9 cellular contexts compared by ENCODE assay signal in genomic region chr6:31493875-31494694, GRCh38. TPM values are rescaled to one million over a fixed set of nuclear protein-coding genes. Genes with fewer than 3 reads are reported as not detected.
DNase-seq lines count a peak whose midpoint lies in the region; ATAC-seq and TF ChIP-seq lines count a peak whose summit lies in the region.
"Had no signal": no experiment of that assay in that cellular context is flagged by ENCODE, and none has a peak within 500 bp of the region (broad histone marks: within the 10 kb centered on the region; RNA-seq: fewer than 3 reads in every experiment).

No MANE protein-coding gene starts in this region.

- no peak for TF ChIP-seq EP300 in gastroesophageal sphincter (IDR thresholded peaks at IDR 0.05)

- peak in 3 of 4 experiments; percentile 71 to 82 (median 75) for TF ChIP-seq CTCF in gastroesophageal sphincter (IDR thresholded peaks at IDR 0.05)

- 0 to 8% methylated on average over 2 to 14 of the region's 58 CpGs for WGBS in gastroesophageal sphincter (ENCODE audit: low coverage in 1 of 2), 2 donors

- in situ Hi-C loops in SK-MEL-5 (cut with HindIII; ENCODE audit: low pct_unique_long_range_greater_than_20kb, low sequenced_read_pairs): no loop called here

- peaks cover 68% of the 10 kb centered on the region for H3K27me3 ChIP-seq in gastroesophageal sphincter

- TF ChIP-seq POLR2A in gastroesophageal sphincter (IDR thresholded peaks at IDR 0.05): no peak

- ATAC-seq in GM18868 (IDR thresholded peaks at IDR 0.05; ENCODE audit: unreplicated experiment) (peak; percentile 42), gastroesophageal sphincter (peak; percentile 87)

- DNase-seq in AML-193 (lab: John Stamatoyannopoulos, UW): peak; percentile 82 to 87
- DNase-seq in Jurkat, Clone E6-1 (ENCODE audit: low read depth, low spot score): peak; percentile 67
- peak; percentile 70 for DNase-seq in SK-MEL-5 (ENCODE audit: low read depth, low spot score)
- DNase-seq in activated naive CD4-positive, alpha-beta T cell (lab: John Stamatoyannopoulos, UW): peak; percentile 52 to 78 (median 62)
- peak in 33 of 56 donors; percentile 4 to 61 (median 19) for DNase-seq in nucleus accumbens (lab: John Stamatoyannopoulos, UW)
- peak in 35 of 49 donors; percentile 8 to 78 (median 34) for DNase-seq in substantia nigra (lab: John Stamatoyannopoulos, UW)

- no peaks in the 10 kb centered on the region for H3K36me3 ChIP-seq in gastroesophageal sphincter

- peaks cover 0 to 47% (median 0%) of the 10 kb centered on the region in 3 donors for H3K4me1 ChIP-seq in gastroesophageal sphincter

- H3K4me3 ChIP-seq in Jurkat, Clone E6-1 (ENCODE audit: low read length): peak overlapping the region; percentile 85
- H3K4me3 ChIP-seq in gastroesophageal sphincter: peak overlapping the region; percentile 39 to 54

- H3K27ac ChIP-seq in gastroesophageal sphincter: peak overlapping the region in 3 of 4 donors; percentile 69 to 82 (median 79)
- peak overlapping the region; percentile 1 for H3K27ac ChIP-seq in substantia nigra (ENCODE audit: low read depth, low read length, poor library complexity, severe bottlenecking)

- H3K9me3 ChIP-seq in gastroesophageal sphincter: no peaks in the 10 kb centered on the region

RNA-seq across cellular contexts. Expression of gene MICB, which starts 3.9 kb away (rescaled TPM):
- 28.2 TPM for polyA plus RNA-seq in Jurkat, Clone E6-1 (2012; ENCODE audit: insufficient read depth, insufficient read length)
- 4.9 and 7.0 TPM in 2 replicates for total RNA-seq in SK-MEL-5 (2014; rRNA removed; shearing (Covaris generic))
- polyA plus RNA-seq in SK-MEL-5 (2015; cell fraction: cytosol; rRNA removed): 9.7 and 13.5 TPM in 2 replicates
- polyA plus RNA-seq in SK-MEL-5 (2015; cell fraction: nucleus; rRNA removed): 3.9 and 7.5 TPM in 2 replicates
- total RNA-seq in gastroesophageal sphincter: 1 to 10 TPM; 1.7 to 4.8 (median 2.0) TPM

RNA-seq across cellular contexts. Expression of gene MCCD1, which starts 34.7 kb away (rescaled TPM):
- not detected for polyA plus RNA-seq in Jurkat, Clone E6-1 (2012; ENCODE audit: insufficient read depth, insufficient read length)
- total RNA-seq in SK-MEL-5 (2014; rRNA removed; shearing (Covaris generic)): not detected in 2 replicates
- not detected in 2 replicates for polyA plus RNA-seq in SK-MEL-5 (2015; cell fraction: cytosol; rRNA removed)
- not detected in 2 replicates for polyA plus RNA-seq in SK-MEL-5 (2015; cell fraction: nucleus; rRNA removed)
- total RNA-seq in gastroesophageal sphincter: not detected
- total RNA-seq: T-helper 1 cell treated with Interleukin-12 subunit alpha and Interleukin-12 subunit beta and Interleukin-4 antibody, amounts not matched to agents 30 ng/mL and 1 ng/mL, for 36 hours had no signal

RNA-seq across cellular contexts. Expression of gene DDX39B, which starts 47.7 kb away (rescaled TPM):
- polyA plus RNA-seq in Jurkat, Clone E6-1 (2012; ENCODE audit: insufficient read depth, insufficient read length): 606 TPM
- 384 and 391 TPM in 2 replicates for total RNA-seq in SK-MEL-5 (2014; rRNA removed; shearing (Covaris generic))
- 324 and 362 TPM in 2 replicates for polyA plus RNA-seq in SK-MEL-5 (2015; cell fraction: cytosol; rRNA removed)
- 735 and 747 TPM in 2 replicates for polyA plus RNA-seq in SK-MEL-5 (2015; cell fraction: nucleus; rRNA removed)
- total RNA-seq in gastroesophageal sphincter: 100 to 1,000 TPM; 125 to 327 (median 217) TPM

RNA-seq across cellular contexts. Expression of gene ATP6V1G2, which starts 52.3 kb away (rescaled TPM):
- 3.4 TPM for polyA plus RNA-seq in Jurkat, Clone E6-1 (2012; ENCODE audit: insufficient read depth, insufficient read length)
- total RNA-seq in SK-MEL-5 (2014; rRNA removed; shearing (Covaris generic)): 0.32 and 0.45 TPM in 2 replicates
- polyA plus RNA-seq in SK-MEL-5 (2015; cell fraction: cytosol; rRNA removed): 1.3 TPM in 1 of 2 replicates, not detected in the other
- polyA plus RNA-seq in SK-MEL-5 (2015; cell fraction: nucleus; rRNA removed): 1.1 and 3.4 TPM in 2 replicates
- total RNA-seq in gastroesophageal sphincter: 1 to 10 TPM; 1.3 to 5.7 (median 2.9) TPM

RNA-seq across cellular contexts. Expression of gene NFKBIL1, which starts 53.3 kb away (rescaled TPM):
- polyA plus RNA-seq in Jurkat, Clone E6-1 (2012; ENCODE audit: insufficient read depth, insufficient read length): 20.9 TPM
- total RNA-seq in SK-MEL-5 (2014; rRNA removed; shearing (Covaris generic)): 17.2 and 17.8 TPM in 2 replicates
- polyA plus RNA-seq in SK-MEL-5 (2015; cell fraction: cytosol; rRNA removed): 20.1 and 24.0 TPM in 2 replicates
- 11.4 and 21.0 TPM in 2 replicates for polyA plus RNA-seq in SK-MEL-5 (2015; cell fraction: nucleus; rRNA removed)
- 10 to 100 TPM; 21.3 to 44.2 (median 28.5) TPM for total RNA-seq in gastroesophageal sphincter

Comparison
In these comparisons a context has a peak if more than half of its experiments do, and no peak if none do; other contexts are left out.
1. Peak in every context shown above with its lines: DNase-seq, ATAC-seq, H3K4me3 ChIP-seq and H3K27ac ChIP-seq.
2. DNase-seq: peak in every context shown above with its lines; median percentile 84 in AML-193; 70 in SK-MEL-5; 67 in Jurkat, Clone E6-1; 62 in activated naive CD4-positive, alpha-beta T cell; 34 in substantia nigra; 19 in nucleus accumbens.